22 cellular contexts compared by ENCODE assay signal in genomic region chr11:8925711-8926110, GRCh38. TPM values are rescaled to one million over a fixed set of nuclear protein-coding genes. Genes with fewer than 3 reads are reported as not detected.
DNase-seq lines count a peak whose midpoint lies in the region; TF ChIP-seq lines count a peak whose summit lies in the region.
"Had no signal": no experiment of that assay in that cellular context is flagged by ENCODE, and none has a peak within 500 bp of the region (broad histone marks: within the 10 kb centered on the region; RNA-seq: fewer than 3 reads in every experiment).

No MANE protein-coding gene starts in this region.

- no peak for TF ChIP-seq CTCF in esophagus muscularis mucosa (IDR thresholded peaks at IDR 0.05)
- no peak for TF ChIP-seq CTCF in osteocyte (IDR thresholded peaks at IDR 0.05)

- H3K27me3 Mint-ChIP-seq in osteocyte (ENCODE audit: unreplicated experiment) = no peaks in the 10 kb centered on the region
- H3K27me3 Mint-ChIP-seq: CD4-positive, alpha-beta memory T cell; CD4-positive, CD25-positive, alpha-beta regulatory T cell had no signal

- 91% methylated on average over 4 of the region's 5 CpGs for WGBS in esophagus muscularis mucosa

- TF ChIP-seq EP300 in esophagus muscularis mucosa (IDR thresholded peaks at IDR 0.05) = no peak

- no peaks in the 10 kb centered on the region for H3K9me3 Mint-ChIP-seq in osteocyte (ENCODE audit: unreplicated experiment)
- H3K9me3 Mint-ChIP-seq: CD4-positive, CD25-positive, alpha-beta regulatory T cell; CD8-positive, alpha-beta memory T cell had no signal

- H3K36me3 Mint-ChIP-seq in osteocyte (ENCODE audit: unreplicated experiment) = peaks cover 23% of the 10 kb centered on the region

- no peak for TF ChIP-seq POLR2A in esophagus muscularis mucosa (IDR thresholded peaks at IDR 0.05; ENCODE audit: low read depth)

- H3K27ac ChIP-seq in esophagus muscularis mucosa (replicated peaks in 1 of 4) = no peak overlapping the region
- H3K27ac ChIP-seq: BLaER1 had no signal

- H3K4me3 ChIP-seq in esophagus muscularis mucosa = no peak overlapping the region
- H3K4me3 ChIP-seq: BLaER1 had no signal

- intact Hi-C loops in esophagus muscularis mucosa (cut with DNase I) = no loop called here

- DNase-seq in ecto neural progenitor cell (ENCODE audit: low spot score) (peak; percentile 25), esophagus muscularis mucosa (ENCODE audit: extremely low spot score) (peak; percentile 83), osteocyte (ENCODE audit: extremely low spot score, unreplicated experiment) (peak; percentile 71), DMS79 (lab: John Stamatoyannopoulos, UW) (no peak), nucleus accumbens (lab: John Stamatoyannopoulos, UW) (no peak), NCI-H774 (lab: John Stamatoyannopoulos, UW) (no peak)
- DNase-seq: 8988T; ACHN; BE2C; C1 segment of cervical spinal cord; CD4-positive, alpha-beta memory T cell; CD4-positive, CD25-positive, alpha-beta regulatory T cell; CD8-positive, alpha-beta memory T cell; COR-L47; DMS 273 treated with DMSO at 0.1 percent for 48 hours; DMS153; DMS53; DMS79 treated with DMSO at 0.1 percent for 48 hours; GF-D8 had no signal

- peaks cover 9% of the 10 kb centered on the region for H3K4me1 Mint-ChIP-seq in osteocyte (ENCODE audit: unreplicated experiment)
- H3K4me1 Mint-ChIP-seq: CD4-positive, alpha-beta memory T cell; CD4-positive, CD25-positive, alpha-beta regulatory T cell; CD8-positive, alpha-beta memory T cell had no signal

- H3K27ac Mint-ChIP-seq in osteocyte (ENCODE audit: unreplicated experiment) = no peak overlapping the region
- H3K27ac Mint-ChIP-seq: CD4-positive, CD25-positive, alpha-beta regulatory T cell had no signal

- no peaks in the 10 kb centered on the region for H3K4me1 ChIP-seq in esophagus muscularis mucosa
- H3K4me1 ChIP-seq: BE2C, BLaER1 had no signal

- no peaks in the 10 kb centered on the region for H3K9me3 ChIP-seq in esophagus muscularis mucosa
- H3K9me3 ChIP-seq: BE2C, BLaER1 had no signal

- no peak overlapping the region for H3K4me3 Mint-ChIP-seq in osteocyte (ENCODE audit: unreplicated experiment)
- H3K4me3 Mint-ChIP-seq: CD14-positive monocyte; CD4-positive, alpha-beta memory T cell; CD4-positive, CD25-positive, alpha-beta regulatory T cell; CD8-positive, alpha-beta memory T cell had no signal

- no peaks in the 10 kb centered on the region for H3K27me3 ChIP-seq in esophagus muscularis mucosa
- H3K27me3 ChIP-seq: BE2C, BLaER1 had no signal

- peaks cover 23 to 49% (median 39%) of the 10 kb centered on the region in 4 donors for H3K36me3 ChIP-seq in esophagus muscularis mucosa
- H3K36me3 ChIP-seq: BE2C had no signal

RNA-seq across cellular contexts. Expression of gene C11orf16, which starts 7.0 kb away (rescaled TPM):
- not detected for total RNA-seq in esophagus muscularis mucosa
- not detected in 2 replicates for total RNA-seq in osteocyte
- total RNA-seq: A673; CD4-positive, alpha-beta memory T cell; CD4-positive, CD25-positive, alpha-beta regulatory T cell; CD8-positive, alpha-beta memory T cell had no signal

RNA-seq across cellular contexts. Expression of gene AKIP1, which starts 14.7 kb away (rescaled TPM):
- total RNA-seq in esophagus muscularis mucosa (10 to 100 TPM; 30.5 to 56.4 (median 41.7) TPM), osteocyte (28.8 and 32.6 TPM in 2 replicates)

RNA-seq across cellular contexts. Expression of gene ASCL3, which starts 17.1 kb away (rescaled TPM):
- total RNA-seq in esophagus muscularis mucosa (not detected), osteocyte (not detected in 2 replicates)
- total RNA-seq: A673; CD4-positive, alpha-beta memory T cell; CD4-positive, CD25-positive, alpha-beta regulatory T cell; CD8-positive, alpha-beta memory T cell had no signal

RNA-seq across cellular contexts. Expression of gene TMEM9B, which starts 38.5 kb away (rescaled TPM):
- total RNA-seq in esophagus muscularis mucosa = 10 to 100 TPM; 13.3 to 24.4 (median 20.5) TPM
- total RNA-seq in osteocyte = 33.4 and 35.9 TPM in 2 replicates

Comparison
In these comparisons a context has a peak if more than half of its experiments do, and no peak if none do; other contexts are left out.
1. DNase-seq: peak in ecto neural progenitor cell (single experiment), esophagus muscularis mucosa (single experiment) and osteocyte (single experiment); none in DMS79 (single experiment), nucleus accumbens (0 of 56) and NCI-H774 (single experiment).